ENCODE assay signal across 7 cellular contexts in the genomic region with DNA sequence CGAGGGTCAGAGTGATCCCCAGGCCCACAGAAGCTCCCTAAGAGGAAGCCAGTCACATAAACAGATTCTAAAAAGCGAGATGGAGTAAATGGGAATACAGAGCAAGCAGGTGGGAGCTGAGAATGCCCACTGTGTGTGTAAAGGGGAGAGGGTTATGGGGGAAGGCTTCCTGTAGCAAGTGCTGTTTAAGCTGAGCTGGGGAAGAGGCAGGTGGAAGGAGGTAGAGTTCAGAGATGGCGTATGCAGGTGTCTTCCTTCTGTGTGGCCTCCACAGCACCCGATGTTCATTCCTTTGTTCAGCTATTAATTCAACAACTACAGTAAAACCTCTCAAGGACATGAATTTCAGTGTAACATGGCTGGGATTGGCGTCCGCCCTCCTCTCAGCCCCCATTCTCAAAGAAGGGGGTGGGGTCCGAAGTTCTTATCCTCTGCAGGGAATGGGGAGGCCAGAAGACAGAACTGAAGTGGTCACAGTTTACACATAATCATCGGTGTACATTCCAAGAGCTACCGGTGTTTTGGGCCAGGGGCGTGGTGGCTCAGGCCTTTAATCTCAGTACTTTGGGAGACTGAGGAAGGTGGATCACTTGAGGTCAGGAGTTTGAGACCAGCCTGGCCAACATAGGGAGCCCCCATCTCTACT. TPM values are rescaled to one million over a fixed set of nuclear protein-coding genes. Genes with fewer than 3 reads are reported as not detected.
DNase-seq lines count a peak whose midpoint lies in the region; ATAC-seq and TF ChIP-seq lines count a peak whose summit lies in the region.

No MANE protein-coding gene starts in this region.

- TF ChIP-seq CTCF in HEK293 (tag by site-specific recombination; IDR thresholded peaks at IDR 0.05), result no peak
- no peak for TF ChIP-seq CTCF in activated B cell treated with CpG ODN at 0.5 μM for 24 hours (IDR thresholded peaks at IDR 0.05)
- TF ChIP-seq CTCF in hepatocyte (IDR thresholded peaks at IDR 0.05; ENCODE audit: poor library complexity), result no peak
- TF ChIP-seq CTCF in omental fat pad (IDR thresholded peaks at IDR 0.05), result no peak

- H3K27me3 ChIP-seq in hepatocyte, result no peaks in the 10 kb centered on the region

- no peaks in the 10 kb centered on the region for H3K9me3 Mint-ChIP-seq in activated B cell treated with CpG ODN at 0.5 μM for 24 hours
- H3K9me3 Mint-ChIP-seq in stimulated activated effector memory CD8-positive, alpha-beta T cell treated with anti-CD3 and anti-CD28 coated beads, Interleukin-12 subunit alpha, Interleukin-12 subunit beta, amount 100 ng/mL, for 72 hours, result no peaks in the 10 kb centered on the region

- peak overlapping the region; percentile 74 for H3K27ac Mint-ChIP-seq in activated B cell treated with CpG ODN at 0.5 μM for 24 hours
- H3K27ac Mint-ChIP-seq in stimulated activated effector memory CD8-positive, alpha-beta T cell treated with anti-CD3 and anti-CD28 coated beads, Interleukin-12 subunit alpha, Interleukin-12 subunit beta, amount 100 ng/mL, for 72 hours, result peak overlapping the region; percentile 95

- H3K36me3 ChIP-seq in HEK293 (ENCODE audit: control insufficient read depth in 2 of 2, insufficient read depth in 1 of 2, low read length in 2 of 2) (peaks cover 0 to 6% of the 10 kb centered on the region in 2 experiments; a peak in 1 of 3 replicates), hepatocyte (replicated peaks; ENCODE audit: insufficient read depth, low read depth) (no peaks in the 10 kb centered on the region)

- no peaks in the 10 kb centered on the region for H3K9me3 ChIP-seq in HEK293 (ENCODE audit: control insufficient read depth, insufficient read depth, low read depth, low read length)
- H3K9me3 ChIP-seq in hepatocyte (ENCODE audit: low read depth), result no peaks in the 10 kb centered on the region

- H3K4me3 ChIP-seq in HEK293 (ENCODE audit: low read depth, low read length) (0 out of 2 replicates have a peak overlapping the region, but pooled peaks have one; percentile 91), hepatocyte (peak overlapping the region; percentile 96)

- no peaks in the 10 kb centered on the region for H3K9me2 ChIP-seq in hepatocyte (replicated peaks; ENCODE audit: insufficient read depth)

- H2AFZ ChIP-seq in hepatocyte, result no peak overlapping the region

- H3K27me3 Mint-ChIP-seq in activated B cell treated with CpG ODN at 0.5 μM for 24 hours, result no peaks in the 10 kb centered on the region

- DNase-seq in activated B cell treated with CpG ODN at 0.5 μM for 24 hours, result no peak
- no peak for DNase-seq in hepatocyte (ENCODE audit: low spot score)
- DNase-seq in stimulated activated effector memory CD8-positive, alpha-beta T cell treated with anti-CD3 and anti-CD28 coated beads, Interleukin-12 subunit alpha, Interleukin-12 subunit beta, amount 100 ng/mL, for 72 hours (ENCODE audit: low spot score in 2 of 2), result no peak
- no peak for DNase-seq in omental fat pad (ENCODE audit: low spot score)
- DNase-seq in SIG-M5 treated with dmso at 0.1 percent for 504 hours (lab: John Stamatoyannopoulos, UW; ENCODE audit: unreplicated experiment), result no peak
- no peak for DNase-seq in ureter (ENCODE audit: low spot score)

- H3K4me2 ChIP-seq in hepatocyte, result peak overlapping the region; percentile 94

- intact Hi-C loops in activated B cell treated with CpG ODN at 0.5 μM for 24 hours (cut with micrococcal nuclease), result loop anchor here (2.0 to 5.0 kb wide), 2 partner anchors 13 to 164 kb away; partner anchors contain the start of gene CDR2

- H3K4me3 Mint-ChIP-seq in activated B cell treated with CpG ODN at 0.5 μM for 24 hours, result peak overlapping the region; percentile 89
- H3K4me3 Mint-ChIP-seq in stimulated activated effector memory CD8-positive, alpha-beta T cell treated with anti-CD3 and anti-CD28 coated beads, Interleukin-12 subunit alpha, Interleukin-12 subunit beta, amount 100 ng/mL, for 72 hours, result peak overlapping the region; percentile 87

- H3K4me1 ChIP-seq in HEK293 (ENCODE audit: control insufficient read depth, insufficient read depth, low read length) (peaks cover 4% of the 10 kb centered on the region; the same call in 1 of the 2 replicates), hepatocyte (ENCODE audit: insufficient read depth) (peaks cover 6% of the 10 kb centered on the region)

- ATAC-seq in activated B cell treated with CpG ODN at 0.5 μM for 24 hours (ENCODE audit: low read depth) (no peak), omental fat pad (ENCODE audit: low FRiP score) (no peak)
- ATAC-seq in stimulated activated effector memory CD8-positive, alpha-beta T cell treated with anti-CD3 and anti-CD28 coated beads, Interleukin-12 subunit alpha, Interleukin-12 subunit beta, amount 100 ng/mL, for 72 hours, result no peak

- peaks cover 28% of the 10 kb centered on the region for H4K20me1 ChIP-seq in hepatocyte (ENCODE audit: insufficient read depth, poor library complexity, severe bottlenecking)

- POLR2A ChIA-PET in HEK293 (lab: Yijun Ruan, JAX), result interaction anchor here (1.3 kb wide), 1 partner anchor 25 kb away, joined by 4 read pairs; no protein-coding TSS in a partner anchor
- POLR2A ChIA-PET in activated B cell treated with CpG ODN at 0.5 μM for 24 hours (lab: Charles Lee), result interaction anchor here (1.3 to 7.1 kb wide), 4 partner anchors 9 to 90 kb away, joined by 8 to 154 read pairs (median 14); partner anchors contain the start of gene POLR3E

- 78% methylated on average over 10 of the region's 10 CpGs for WGBS in hepatocyte (ENCODE audit: low lambda C conversion rate, missing lambda C conversion rate)

- peaks cover 61% of the 10 kb centered on the region for H3K79me2 ChIP-seq in hepatocyte

- CTCF ChIA-PET in HEK293 (lab: Yijun Ruan, JAX) (interaction anchor here (0.6 to 1.7 kb wide), 9 partner anchors 10 to 1019 kb away, joined by 3 to 6 read pairs (median 3); no protein-coding TSS in a partner anchor), activated B cell treated with CpG ODN at 0.5 μM for 24 hours (lab: Charles Lee) (interaction anchor here (0.6 to 3.7 kb wide), 5 partner anchors 18 to 130 kb away, joined by 3 to 24 read pairs (median 4); partner anchors contain the start of gene POLR3E)

- peaks cover 11% of the 10 kb centered on the region for H3K36me3 Mint-ChIP-seq in activated B cell treated with CpG ODN at 0.5 μM for 24 hours (ENCODE audit: low read depth)
- H3K36me3 Mint-ChIP-seq in stimulated activated effector memory CD8-positive, alpha-beta T cell treated with anti-CD3 and anti-CD28 coated beads, Interleukin-12 subunit alpha, Interleukin-12 subunit beta, amount 100 ng/mL, for 72 hours, result peaks cover 14% of the 10 kb centered on the region

- peaks cover 38% of the 10 kb centered on the region for H3K4me1 Mint-ChIP-seq in activated B cell treated with CpG ODN at 0.5 μM for 24 hours
- H3K4me1 Mint-ChIP-seq in stimulated activated effector memory CD8-positive, alpha-beta T cell treated with anti-CD3 and anti-CD28 coated beads, Interleukin-12 subunit alpha, Interleukin-12 subunit beta, amount 100 ng/mL, for 72 hours, result peaks cover 25% of the 10 kb centered on the region

- H3K27ac ChIP-seq in HEK293 (ENCODE audit: extremely low read depth, low read depth, low read length) (no peak overlapping the region; the same call in 1 of the 2 replicates), hepatocyte (no peak overlapping the region)

TF ChIP-seq in HEK293, 187 proteins besides CTCF, POLR2A, EP300 and RAD21 (continues in another document):
- TF ChIP-seq ZNF18 (tag by site-specific recombination; IDR thresholded peaks at IDR 0.05), result no peak
- TF ChIP-seq ZNF561 (tag by site-specific recombination; IDR thresholded peaks at IDR 0.05; ENCODE audit: borderline replicate concordance), result no peak

RNA-seq across cellular contexts. Expression of gene EEF2K, which starts 1.8 kb away (rescaled TPM):
- total RNA-seq in activated B cell treated with CpG ODN at 0.5 μM for 24 hours (26.5 and 29.7 TPM in 2 replicates), hepatocyte (11.0 and 15.1 TPM in 2 replicates), omental fat pad (10 to 100 TPM; 14.7 to 59.9 (median 26.4) TPM), ureter (52.7 TPM)
- 7.9 and 8.6 TPM in 2 replicates for polyA plus RNA-seq in hepatocyte

RNA-seq across cellular contexts. Expression of gene SDR42E2, which starts 45.5 kb away (rescaled TPM):
- total RNA-seq in activated B cell treated with CpG ODN at 0.5 μM for 24 hours (0.18 and 0.22 TPM in 2 replicates), hepatocyte (not detected in 2 replicates), omental fat pad (not detected), ureter (0.18 TPM)
- not detected in 2 replicates for polyA plus RNA-seq in hepatocyte
